3 cellular contexts compared by ENCODE assay signal in genomic region chr4:176437756-176438155, GRCh38.
TF ChIP-seq lines count a peak whose summit lies in the region.

No MANE protein-coding gene starts in this region.

TF ChIP-seq in IMR-90, 13 proteins besides CTCF, POLR2A, EP300 and RAD21:
- TF ChIP-seq NFE2L2 (IDR thresholded peaks at IDR 0.05; ENCODE audit: low read depth, low read length) (no peak), CEBPB (IDR thresholded peaks at IDR 0.05; ENCODE audit: low read depth, low read length) (no peak), BHLHE40 (IDR thresholded peaks at IDR 0.05; ENCODE audit: low read depth, low read length) (no peak), CHD1 (IDR thresholded peaks at IDR 0.05; ENCODE audit: low read depth, low read length) (no peak), MAZ (IDR thresholded peaks at IDR 0.05; ENCODE audit: borderline replicate concordance, low read depth, low read length) (no peak), USF2 (IDR thresholded peaks at IDR 0.05; ENCODE audit: low read depth, low read length) (no peak), FOS (IDR thresholded peaks at IDR 0.05; ENCODE audit: low read depth, low read length) (no peak), MXI1 (IDR thresholded peaks at IDR 0.05; ENCODE audit: borderline replicate concordance, low read depth, low read length) (no peak), ELK1 (IDR thresholded peaks at IDR 0.05; ENCODE audit: borderline replicate concordance, low read depth, low read length) (no peak), RFX5 (IDR thresholded peaks at IDR 0.05; ENCODE audit: low read depth, low read length) (no peak), SMC3 (IDR thresholded peaks at IDR 0.05; ENCODE audit: low read depth, low read length) (no peak), MAFK (IDR thresholded peaks at IDR 0.05; ENCODE audit: low read depth, low read length) (no peak), RCOR1 (IDR thresholded peaks at IDR 0.05; ENCODE audit: insufficient replicate concordance, low read length) (no peak)
TF ChIP-seq in IMR-90: peak in this region for 0.

TF ChIP-seq in GM12878, 131 proteins besides CTCF, POLR2A, EP300 and RAD21:
- TF ChIP-seq RUNX3 (IDR thresholded peaks at IDR 0.05; ENCODE audit: low read length) (0 out of 2 replicates have a peak, but pooled peaks have one; percentile 6), RCOR1 (conservative IDR thresholded peaks at IDR 0.05; ENCODE audit: low read depth, low read length) (no peak)

TF ChIP-seq in neural cell, 6 proteins besides CTCF, POLR2A, EP300 and RAD21 (continued from another document):
- no peak for TF ChIP-seq POLR2AphosphoS5 (IDR thresholded peaks at IDR 0.05)
